ENCODE assay signal across 20 cellular contexts in genomic region chr20:1287306-1287705, GRCh38. TPM values are rescaled to one million over a fixed set of nuclear protein-coding genes. Genes with fewer than 3 reads are reported as not detected.
DNase-seq lines count a peak whose midpoint lies in the region; ATAC-seq and TF ChIP-seq lines count a peak whose summit lies in the region.
"Had no signal": no experiment of that assay in that cellular context is flagged by ENCODE, and none has a peak within 500 bp of the region (broad histone marks: within the 10 kb centered on the region; RNA-seq: fewer than 3 reads in every experiment).

No MANE protein-coding gene starts in this region.

- peaks cover 11% of the 10 kb centered on the region for H3K4me1 ChIP-seq in KMS-11 (ENCODE audit: low read depth, poor library complexity, severe bottlenecking)
- peaks cover 0 to 58% of the 10 kb centered on the region in 2 donors for H3K4me1 ChIP-seq in naive thymus-derived CD4-positive, alpha-beta T cell (ENCODE audit: control insufficient read depth in 2 of 2, insufficient read depth in 2 of 2, low read length in 2 of 2)
- H3K4me1 ChIP-seq: transverse colon had no signal

- CTCF ChIA-PET in naive thymus-derived CD4-positive, alpha-beta T cell (lab: Charles Lee), result interaction anchor here (0.7 to 2.4 kb wide), 3 partner anchors 12 to 60 kb away, joined by 4 to 22 read pairs (median 6); no protein-coding TSS in a partner anchor

- peaks cover 2% of the 10 kb centered on the region for H3K36me3 Mint-ChIP-seq in activated T-cell treated with anti-CD3 and anti-CD28 coated beads, Interleukin-2, amount 50 U/mL, for 24 hours (ENCODE audit: low read depth)
- no peaks in the 10 kb centered on the region for H3K36me3 Mint-ChIP-seq in activated T-cell treated with anti-CD3 and anti-CD28 coated beads, Interleukin-2, amount 50 U/mL, for 72 hours (ENCODE audit: insufficient read depth in 2 of 2)
- peaks cover 3 to 26% (median 15%) of the 10 kb centered on the region in 5 donors for H3K36me3 Mint-ChIP-seq in naive thymus-derived CD4-positive, alpha-beta T cell
- H3K36me3 Mint-ChIP-seq: WTC11 had no signal

- POLR2A ChIA-PET in naive thymus-derived CD4-positive, alpha-beta T cell (lab: Charles Lee), result interaction anchor here (0.6 to 2.8 kb wide), 11 partner anchors 9 to 111 kb away, joined by 3 to 27 read pairs (median 7); partner anchors contain the start of genes RAD21L1 and SNPH

- no peaks in the 10 kb centered on the region for H3K27me3 ChIP-seq in KMS-11 (ENCODE audit: insufficient read depth, low read depth)
- no peaks in the 10 kb centered on the region for H3K27me3 ChIP-seq in naive thymus-derived CD4-positive, alpha-beta T cell (ENCODE audit: control insufficient read depth in 2 of 2, insufficient read depth in 2 of 2, low read length in 2 of 2)
- H3K27me3 ChIP-seq: dorsolateral prefrontal cortex, transverse colon had no signal

- no peaks in the 10 kb centered on the region for H3K79me2 ChIP-seq in KMS-11 (ENCODE audit: insufficient read depth, low read depth)

- H3K4me1 Mint-ChIP-seq in activated T-cell treated with anti-CD3 and anti-CD28 coated beads, Interleukin-2, amount 50 U/mL, for 24 hours (ENCODE audit: low read depth), result peaks cover 68% of the 10 kb centered on the region
- peaks cover 49% of the 10 kb centered on the region for H3K4me1 Mint-ChIP-seq in activated T-cell treated with anti-CD3 and anti-CD28 coated beads, Interleukin-2, amount 50 U/mL, for 72 hours (ENCODE audit: low read depth)
- peaks cover 27 to 94% (median 81%) of the 10 kb centered on the region in 7 donors for H3K4me1 Mint-ChIP-seq in naive thymus-derived CD4-positive, alpha-beta T cell
- H3K4me1 Mint-ChIP-seq: WTC11 had no signal

- peak overlapping the region; percentile 88 for H3K27ac Mint-ChIP-seq in activated T-cell treated with anti-CD3 and anti-CD28 coated beads, Interleukin-2, amount 50 U/mL, for 24 hours
- peak overlapping the region; percentile 89 for H3K27ac Mint-ChIP-seq in activated T-cell treated with anti-CD3 and anti-CD28 coated beads, Interleukin-2, amount 50 U/mL, for 72 hours
- peak overlapping the region; percentile 87 to 99 (median 94) for H3K27ac Mint-ChIP-seq in naive thymus-derived CD4-positive, alpha-beta T cell
- H3K27ac Mint-ChIP-seq: WTC11 had no signal

- peak overlapping the region; percentile 5; the same call in 1 of the 2 replicates for H2AFZ ChIP-seq in KMS-11 (ENCODE audit: low read depth)

- H3K4me3 Mint-ChIP-seq in activated T-cell treated with anti-CD3 and anti-CD28 coated beads, Interleukin-2, amount 50 U/mL, for 24 hours, result peak overlapping the region; percentile 57
- peak overlapping the region; percentile 85 to 90 for H3K4me3 Mint-ChIP-seq in activated T-cell treated with anti-CD3 and anti-CD28 coated beads, Interleukin-2, amount 50 U/mL, for 72 hours
- H3K4me3 Mint-ChIP-seq in naive thymus-derived CD4-positive, alpha-beta T cell, result peak overlapping the region; percentile 69 to 85 (median 80)
- H3K4me3 Mint-ChIP-seq: WTC11 had no signal

- TF ChIP-seq CTCF in KMS-11 (conservative IDR thresholded peaks at IDR 0.05; ENCODE audit: low read depth, low read length), result no peak

- H3K36me3 ChIP-seq in KMS-11 (ENCODE audit: insufficient read depth), result no peaks in the 10 kb centered on the region
- H3K36me3 ChIP-seq in naive thymus-derived CD4-positive, alpha-beta T cell (ENCODE audit: control insufficient read depth in 2 of 3, insufficient read depth in 3 of 3, low read length in 3 of 3), result no peaks in the 10 kb centered on the region
- H3K36me3 ChIP-seq: transverse colon had no signal

- H3K9me3 ChIP-seq in naive thymus-derived CD4-positive, alpha-beta T cell (ENCODE audit: control insufficient read depth in 2 of 3, low read length in 3 of 3), result no peaks in the 10 kb centered on the region
- H3K9me3 ChIP-seq: mucosa of descending colon, psoas muscle, transverse colon had no signal

- ATAC-seq in activated T-cell treated with anti-CD3 and anti-CD28 coated beads, Interleukin-2, amount 50 U/mL, for 72 hours (replicated peaks in 1 of 2), result peak; percentile 80 to 87
- ATAC-seq in naive thymus-derived CD4-positive, alpha-beta T cell, result peak; percentile 38
- ATAC-seq in GM18517 (IDR thresholded peaks at IDR 0.05; ENCODE audit: unreplicated experiment), result no peak
- ATAC-seq: psoas muscle, WTC11 had no signal

- no peak overlapping the region for H3K9ac ChIP-seq in KMS-11

- H3K9me3 Mint-ChIP-seq in activated T-cell treated with anti-CD3 and anti-CD28 coated beads, Interleukin-2, amount 50 U/mL, for 24 hours, result no peaks in the 10 kb centered on the region
- no peaks in the 10 kb centered on the region for H3K9me3 Mint-ChIP-seq in activated T-cell treated with anti-CD3 and anti-CD28 coated beads, Interleukin-2, amount 50 U/mL, for 72 hours
- peaks cover 0 to 2% (median 0%) of the 10 kb centered on the region in 11 donors for H3K9me3 Mint-ChIP-seq in naive thymus-derived CD4-positive, alpha-beta T cell
- H3K9me3 Mint-ChIP-seq: WTC11 had no signal

- peak overlapping the region; percentile 50 for H3K4me2 ChIP-seq in KMS-11

- H3K27me3 Mint-ChIP-seq in activated T-cell treated with anti-CD3 and anti-CD28 coated beads, Interleukin-2, amount 50 U/mL, for 24 hours, result no peaks in the 10 kb centered on the region
- H3K27me3 Mint-ChIP-seq in activated T-cell treated with anti-CD3 and anti-CD28 coated beads, Interleukin-2, amount 50 U/mL, for 72 hours (ENCODE audit: low read depth), result no peaks in the 10 kb centered on the region
- no peaks in the 10 kb centered on the region for H3K27me3 Mint-ChIP-seq in naive thymus-derived CD4-positive, alpha-beta T cell

- no peak for DNase-seq in activated T-cell treated with anti-CD3 and anti-CD28 coated beads, Interleukin-2, amount 50 U/mL, for 24 hours
- DNase-seq in activated T-cell treated with anti-CD3 and anti-CD28 coated beads for 4 hours, result no peak
- DNase-seq in activated T-cell treated with anti-CD3 and anti-CD28 coated beads, Interleukin-2, amount 50 U/mL, for 72 hours, result no peak
- peak in 3 of 9 donors; percentile 18 to 27 (median 19) for DNase-seq in naive thymus-derived CD4-positive, alpha-beta T cell
- no peak for DNase-seq in SK-N-DZ (ENCODE audit: low spot score)
- DNase-seq in RKO (ENCODE audit: low spot score), result no peak
- DNase-seq: ACHN; anterior cingulate cortex; mucosa of descending colon; NCI-H2029 treated with DMSO at 0.1 percent for 48 hours; psoas muscle; stimulated activated CD4-positive, alpha-beta T cell treated with anti-CD3 and anti-CD28 coated beads, Interleukin-1b, Interleukin-23, amount 100 ng/mL, for 48 hours; T-helper 9 cell; transverse colon had no signal

- no peak overlapping the region for H3K4me3 ChIP-seq in KMS-11 (IDR thresholded peaks at IDR 0.05; ENCODE audit: insufficient read depth, low read depth, low read length)
- H3K4me3 ChIP-seq in naive thymus-derived CD4-positive, alpha-beta T cell (ENCODE audit: low read length), result peak overlapping the region; percentile 27
- H3K4me3 ChIP-seq: dorsolateral prefrontal cortex, mucosa of descending colon, psoas muscle, SK-N-MC, transverse colon had no signal

- no peak overlapping the region for H3K27ac ChIP-seq in KMS-11
- H3K27ac ChIP-seq in naive thymus-derived CD4-positive, alpha-beta T cell (ENCODE audit: low read depth, low read length), result peak overlapping the region; percentile 68
- H3K27ac ChIP-seq: epithelial cell of prostate, psoas muscle, SK-N-MC, transverse colon had no signal

- no peaks in the 10 kb centered on the region for H4K20me1 ChIP-seq in KMS-11 (ENCODE audit: insufficient read depth)

- intact Hi-C loops in naive thymus-derived CD4-positive, alpha-beta T cell (cut with micrococcal nuclease), result loop anchor here in 1 of 2 donors (2.0 kb wide), 1 partner anchor 21 kb away; the partner anchor contains the start of gene SNPH

RNA-seq across cellular contexts. Expression of gene SNPH, which starts 21.2 kb away (rescaled TPM):
- 1 to 10 TPM; 7.1 to 7.8 TPM for total RNA-seq in activated T-cell treated with anti-CD3 and anti-CD28 coated beads, Interleukin-2, amount 50 U/mL, for 72 hours
- 10 to 100 TPM in 4 of 5 experiments, 1 to 10 TPM in 1; 7.3 to 43.4 (median 22.5) TPM for total RNA-seq in naive thymus-derived CD4-positive, alpha-beta T cell
- polyA plus RNA-seq in naive thymus-derived CD4-positive, alpha-beta T cell, result 10 to 100 TPM in 1 of 2 donors, 1 to 10 TPM in 1; 6.0 to 16.7 TPM
- 4.7 and 5.5 TPM in 2 replicates for polyA plus RNA-seq in SK-N-DZ (2014; cell fraction: cytosol; rRNA removed)
- polyA plus RNA-seq in SK-N-DZ (2014; cell fraction: nucleus; rRNA removed), result 7.0 and 10.6 TPM in 2 replicates

RNA-seq across cellular contexts. Expression of gene SDCBP2, which starts 41.6 kb away (rescaled TPM):
- total RNA-seq in activated T-cell treated with anti-CD3 and anti-CD28 coated beads, Interleukin-2, amount 50 U/mL, for 72 hours, result 10 to 100 TPM; 11.0 to 11.5 TPM
- total RNA-seq in naive thymus-derived CD4-positive, alpha-beta T cell, result 1 to 10 TPM; 1.0 to 3.6 (median 1.4) TPM
- 1 to 10 TPM; 1.3 to 1.9 TPM for polyA plus RNA-seq in naive thymus-derived CD4-positive, alpha-beta T cell
- 1.3 and 1.9 TPM in 2 replicates for polyA plus RNA-seq in SK-N-DZ (2014; cell fraction: cytosol; rRNA removed)
- 1.4 and 3.5 TPM in 2 replicates for polyA plus RNA-seq in SK-N-DZ (2014; cell fraction: nucleus; rRNA removed)
